8 cellular contexts compared by ENCODE assay signal in genomic region chr2:198296665-198297308, GRCh38.
DNase-seq lines count a peak whose midpoint lies in the region; ATAC-seq and TF ChIP-seq lines count a peak whose summit lies in the region.

No MANE protein-coding gene starts in this region.

- peak overlapping the region; percentile 25 for H3K4me2 ChIP-seq in Loucy (ENCODE audit: low read depth, low read length, poor library complexity, severe bottlenecking)

- no peak overlapping the region for H3K27ac Mint-ChIP-seq in activated naive CD4-positive, alpha-beta T cell treated with anti-CD3 and anti-CD28 coated beads, Interleukin-2, amount 50 U/mL, for 72 hours

- intact Hi-C loops in heart left ventricle (cut with DNase I) (loop anchor here (1.0 to 10.0 kb wide), 12 partner anchors 162 to 592 kb away; partner anchors contain the start of genes MARS2 (in 7 of the 10) and PLCL1 (in 2 of the 10)), posterior vena cava (cut with DNase I) (loop anchor here in 1 of 2 donors (5.0 kb wide), 1 partner anchor 494 kb away; the partner anchor contains the start of gene PLCL1)

- no peaks in the 10 kb centered on the region for H4K20me1 ChIP-seq in Loucy (ENCODE audit: insufficient read depth, low read length, poor library complexity, severe bottlenecking)

- H2AFZ ChIP-seq in Loucy (ENCODE audit: low read length): peak overlapping the region; percentile 65; the same call in 1 of the 2 replicates

- H3K36me3 ChIP-seq in HAP-1 (replicated peaks) (no peaks in the 10 kb centered on the region), Loucy (ENCODE audit: insufficient read depth, low read length) (no peaks in the 10 kb centered on the region), heart left ventricle (no peaks in the 10 kb centered on the region)

- no peaks in the 10 kb centered on the region for H3F3A ChIP-seq in Loucy (ENCODE audit: low read depth)

- peak; percentile 82 to 85 for ATAC-seq in activated naive CD4-positive, alpha-beta T cell treated with anti-CD3 and anti-CD28 coated beads, Interleukin-2, amount 50 U/mL, for 72 hours
- peak; percentile 64 to 82 (median 76) for ATAC-seq in heart left ventricle

- H3K27me3 ChIP-seq in HAP-1 (ENCODE audit: low read depth) (no peaks in the 10 kb centered on the region), Loucy (ENCODE audit: insufficient read depth, low read length, poor library complexity, severe bottlenecking) (no peaks in the 10 kb centered on the region), heart left ventricle (no peaks in the 10 kb centered on the region)

- in situ Hi-C loops in HAP-1 (cut with MboI; ENCODE audit: low sequenced_read_pairs): loop anchor here (10.0 kb wide), 2 partner anchors 162 to 492 kb away; partner anchors contain the start of gene PLCL1

- 1 to 2% (median 1%) methylated on average over 8 of the region's 8 CpGs for WGBS in heart left ventricle, 4 donors

- no peaks in the 10 kb centered on the region for H3K4me1 ChIP-seq in HAP-1
- no peaks in the 10 kb centered on the region for H3K4me1 ChIP-seq in Loucy (ENCODE audit: insufficient read depth, low read length, poor library complexity, severe bottlenecking)
- peaks cover 0 to 5% (median 0%) of the 10 kb centered on the region in 12 donors for H3K4me1 ChIP-seq in heart left ventricle

- TF ChIP-seq CTCF in GM10266 (IDR thresholded peaks at IDR 0.05; ENCODE audit: control insufficient read depth, insufficient read depth, low read depth, missing control alignments): peak; percentile 71
- peak; percentile 76 for TF ChIP-seq CTCF in Loucy (conservative IDR thresholded peaks at IDR 0.05; ENCODE audit: low read length)
- peak; percentile 72 to 91 (median 82) for TF ChIP-seq CTCF in heart left ventricle (IDR thresholded peaks at IDR 0.05)

- no peak overlapping the region for H3K27ac ChIP-seq in heart left ventricle

- H3K9ac ChIP-seq in Loucy (ENCODE audit: low read depth, low read length, poor library complexity, severe bottlenecking): no peak overlapping the region

- DNase-seq in GM10266 (ENCODE audit: extremely low spot score): peak; percentile 39
- DNase-seq in HAP-1 (ENCODE audit: low spot score in 2 of 2): peak; percentile 54 to 70
- DNase-seq in SKM-1 (lab: John Stamatoyannopoulos, UW; ENCODE audit: unreplicated experiment): peak; percentile 32
- peak in 1 of 2 donors; percentile 48 for DNase-seq in activated naive CD4-positive, alpha-beta T cell treated with anti-CD3 and anti-CD28 coated beads, Interleukin-2, amount 50 U/mL, for 72 hours (ENCODE audit: low spot score in 2 of 2)
- DNase-seq in heart left ventricle: peak in 4 of 5 donors; percentile 25 to 41 (median 38)
- peak; percentile 53 for DNase-seq in putamen (ENCODE audit: low spot score)
- DNase-seq in posterior vena cava (ENCODE audit: low spot score): no peak

- H3K4me3 ChIP-seq in HAP-1 (no peak overlapping the region), Loucy (ENCODE audit: low read length, poor library complexity, severe bottlenecking) (no peak overlapping the region), heart left ventricle (no peak overlapping the region)

- TF ChIP-seq POLR2A in heart left ventricle (IDR thresholded peaks at IDR 0.05): no peak

- no peaks in the 10 kb centered on the region for H3K9me3 ChIP-seq in HAP-1
- H3K9me3 ChIP-seq in Loucy (ENCODE audit: insufficient read depth, low read depth, low read length): no peaks in the 10 kb centered on the region
- no peaks in the 10 kb centered on the region for H3K9me3 ChIP-seq in heart left ventricle

- H3K9me3 Mint-ChIP-seq in activated naive CD4-positive, alpha-beta T cell treated with anti-CD3 and anti-CD28 coated beads, Interleukin-2, amount 50 U/mL, for 72 hours: no peaks in the 10 kb centered on the region

- H3K36me3 Mint-ChIP-seq in activated naive CD4-positive, alpha-beta T cell treated with anti-CD3 and anti-CD28 coated beads, Interleukin-2, amount 50 U/mL, for 72 hours: no peaks in the 10 kb centered on the region

- no peaks in the 10 kb centered on the region for H3K9me2 ChIP-seq in Loucy (replicated peaks; ENCODE audit: low read depth, low read length)

- H3K79me2 ChIP-seq in Loucy (ENCODE audit: insufficient read depth, low read length): no peaks in the 10 kb centered on the region
